In the genomic region with DNA sequence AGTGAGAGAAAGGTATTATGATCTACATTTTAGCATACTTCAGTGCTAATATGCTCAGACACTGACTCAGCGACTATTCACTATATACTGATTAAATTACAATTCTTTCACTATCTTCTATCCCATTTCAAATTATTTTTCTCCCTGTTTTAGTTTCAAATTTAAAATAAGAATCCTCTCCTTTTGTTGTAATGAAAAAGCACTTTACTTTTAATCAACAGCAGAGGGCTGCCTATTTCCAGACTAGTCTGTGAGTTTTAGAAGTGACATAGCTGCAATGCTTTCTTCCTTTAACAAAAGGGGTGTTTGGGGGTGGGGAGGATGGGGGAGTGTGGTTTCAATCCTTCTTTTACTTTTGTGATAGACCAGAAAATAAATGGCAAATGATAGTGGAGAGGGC, we compare ENCODE assay signal across 20 cellular contexts. TPM values are rescaled to one million over a fixed set of nuclear protein-coding genes. Genes with fewer than 3 reads are reported as not detected.
DNase-seq lines count a peak whose midpoint lies in the region; ATAC-seq and TF ChIP-seq lines count a peak whose summit lies in the region.
"Had no signal": no experiment of that assay in that cellular context is flagged by ENCODE, and none has a peak within 500 bp of the region (broad histone marks: within the 10 kb centered on the region; RNA-seq: fewer than 3 reads in every experiment).

No MANE protein-coding gene starts in this region.

- peaks cover 21% of the 10 kb centered on the region for H3K4me1 ChIP-seq in BLaER1
- peaks cover 29% of the 10 kb centered on the region for H3K4me1 ChIP-seq in Loucy (ENCODE audit: insufficient read depth, low read length, poor library complexity, severe bottlenecking)
- no peaks in the 10 kb centered on the region for H3K4me1 ChIP-seq in MM.1S (ENCODE audit: low read length)

- H3K9me3 ChIP-seq in BLaER1 (no peaks in the 10 kb centered on the region), Loucy (ENCODE audit: insufficient read depth, low read depth, low read length) (no peaks in the 10 kb centered on the region), MM.1S (replicated peaks; ENCODE audit: insufficient read depth, low read length) (no peaks in the 10 kb centered on the region)
- H3K9me3 ChIP-seq: HAP-1, pancreas, suprapubic skin had no signal

- no peak for ATAC-seq in HG03520 (IDR thresholded peaks at IDR 0.05; ENCODE audit: unreplicated experiment)
- ATAC-seq: left lobe of liver, pancreas, WTC11 had no signal

- H3K4me3 Mint-ChIP-seq in brain (peak overlapping the region; percentile 88 to 99 (median 95)), neural crest cell (peak overlapping the region; percentile 94)

- H3K27me3 Mint-ChIP-seq in brain, result peaks cover 3% of the 10 kb centered on the region
- H3K27me3 Mint-ChIP-seq in neural crest cell (ENCODE audit: low read depth), result no peaks in the 10 kb centered on the region

- peaks cover 15% of the 10 kb centered on the region for H3K36me3 Mint-ChIP-seq in brain
- peaks cover 10% of the 10 kb centered on the region for H3K36me3 Mint-ChIP-seq in neural crest cell (ENCODE audit: low read depth)

- DNase-seq in neural crest cell (ENCODE audit: low read depth, low spot score) (no peak), MM.1S (no peak), amniotic stem cell (lab: John Stamatoyannopoulos, UW) (no peak)
- no peak for DNase-seq in activated effector memory CD4-positive, alpha-beta T cell treated with anti-CD3 and anti-CD28 coated beads, Interleukin-2, amount 50 U/mL, for 16 hours
- DNase-seq: activated effector memory CD4-positive, alpha-beta T cell treated with Interleukin-2 at 50 U/mL for 16 hours; aorta; cortex of kidney; NCI-H226; pancreas had no signal

- H4K20me1 ChIP-seq in BLaER1, result peaks cover 12% of the 10 kb centered on the region; the same call in 1 of the 2 replicates
- no peaks in the 10 kb centered on the region for H4K20me1 ChIP-seq in Loucy (ENCODE audit: insufficient read depth, low read length, poor library complexity, severe bottlenecking)
- H4K20me1 ChIP-seq in MM.1S (ENCODE audit: insufficient read depth, low read length), result no peaks in the 10 kb centered on the region

- no peak overlapping the region for H3K27ac ChIP-seq in BLaER1
- H3K27ac ChIP-seq in MM.1S (ENCODE audit: low read length), result no peak overlapping the region
- H3K27ac ChIP-seq: C4-2B, epithelial cell of prostate, pancreas, RWPE1, suprapubic skin had no signal

- H3F3A ChIP-seq in Loucy (ENCODE audit: low read depth) (no peaks in the 10 kb centered on the region), MM.1S (ENCODE audit: insufficient read depth, low read length) (no peaks in the 10 kb centered on the region)

- no peaks in the 10 kb centered on the region for H3K9me2 ChIP-seq in Loucy (replicated peaks; ENCODE audit: low read depth, low read length)
- H3K9me2 ChIP-seq in MM.1S (replicated peaks; ENCODE audit: insufficient read depth, low read length), result no peaks in the 10 kb centered on the region

- TF ChIP-seq CTCF in Loucy (conservative IDR thresholded peaks at IDR 0.05; ENCODE audit: low read length) (peak; percentile 45), brain (conservative IDR thresholded peaks at IDR 0.05) (peak; percentile 22 to 26), neural crest cell (conservative IDR thresholded peaks at IDR 0.05) (no peak), MM.1S (IDR thresholded peaks at IDR 0.05; ENCODE audit: low read length) (no peak)

- H3K27ac Mint-ChIP-seq in brain (peak overlapping the region in 4 of 5 experiments; percentile 7 to 93 (median 51)), neural crest cell (ENCODE audit: unreplicated experiment) (peak overlapping the region; percentile 10)
- H3K27ac Mint-ChIP-seq: WTC11 had no signal

- H3K4me2 ChIP-seq in BLaER1 (0 out of 2 replicates have a peak overlapping the region, but pooled peaks have one; percentile 80), Loucy (ENCODE audit: low read depth, low read length, poor library complexity, severe bottlenecking) (peak overlapping the region; percentile 91), MM.1S (ENCODE audit: low read depth, low read length) (no peak overlapping the region)

- H3K36me3 ChIP-seq in BLaER1, result 0 out of 2 replicates have a peak, but pooled peaks cover 5% of the 10 kb centered on the region
- H3K36me3 ChIP-seq in Loucy (ENCODE audit: insufficient read depth, low read length), result no peaks in the 10 kb centered on the region
- H3K36me3 ChIP-seq in MM.1S (replicated peaks; ENCODE audit: insufficient read depth, low read length), result no peaks in the 10 kb centered on the region
- H3K36me3 ChIP-seq: HAP-1, pancreas, suprapubic skin had no signal

- H3K79me2 ChIP-seq in Loucy (ENCODE audit: insufficient read depth, low read length), result peaks cover 38% of the 10 kb centered on the region
- H3K79me2 ChIP-seq in MM.1S (ENCODE audit: low read length), result no peaks in the 10 kb centered on the region

- H3K9me3 Mint-ChIP-seq in brain (peaks cover under 1 to 7% (median 6%) of the 10 kb centered on the region in 5 experiments), neural crest cell (peaks cover 2% of the 10 kb centered on the region)
- H3K9me3 Mint-ChIP-seq: WTC11 had no signal

- H3K9ac ChIP-seq in BLaER1, result no peak overlapping the region
- peak overlapping the region; percentile 85 for H3K9ac ChIP-seq in Loucy (ENCODE audit: low read depth, low read length, poor library complexity, severe bottlenecking)
- no peak overlapping the region for H3K9ac ChIP-seq in MM.1S (ENCODE audit: low read length)

- no peaks in the 10 kb centered on the region for H3K27me3 ChIP-seq in BLaER1
- no peaks in the 10 kb centered on the region for H3K27me3 ChIP-seq in Loucy (ENCODE audit: insufficient read depth, low read length, poor library complexity, severe bottlenecking)
- H3K27me3 ChIP-seq in MM.1S (replicated peaks; ENCODE audit: insufficient read depth, low read length), result no peaks in the 10 kb centered on the region
- H3K27me3 ChIP-seq: pancreas, suprapubic skin had no signal

- no peak overlapping the region for H3K4me3 ChIP-seq in BLaER1
- H3K4me3 ChIP-seq in Loucy (ENCODE audit: low read length, poor library complexity, severe bottlenecking), result peak overlapping the region; percentile 84
- no peak overlapping the region for H3K4me3 ChIP-seq in MM.1S (ENCODE audit: low read length)
- H3K4me3 ChIP-seq: HAP-1, pancreas, suprapubic skin had no signal

- peaks cover 47% of the 10 kb centered on the region for H3K4me1 Mint-ChIP-seq in brain
- H3K4me1 Mint-ChIP-seq in neural crest cell, result peaks cover 39% of the 10 kb centered on the region

- H2AFZ ChIP-seq in Loucy (ENCODE audit: low read length), result no peak overlapping the region
- no peak overlapping the region for H2AFZ ChIP-seq in MM.1S (ENCODE audit: low read length)

RNA-seq across cellular contexts. Expression of a gene that starts 2.4 kb away (rescaled TPM):
- 1.7 TPM for polyA plus RNA-seq in brain (ENCODE audit: insufficient read depth, low read depth, low replicate concordance)
- total RNA-seq in neural crest cell, result 20.3 and 22.8 TPM in 2 replicates

Comparison
In these comparisons a context has a peak if more than half of its experiments do, and no peak if none do; other contexts are left out.
1. CTCF ChIP-seq: peak in Loucy (single experiment) and brain (2 of 2); none in neural crest cell (single experiment) and MM.1S (single experiment).